8 cellular contexts compared by ENCODE assay signal in the genomic region with DNA sequence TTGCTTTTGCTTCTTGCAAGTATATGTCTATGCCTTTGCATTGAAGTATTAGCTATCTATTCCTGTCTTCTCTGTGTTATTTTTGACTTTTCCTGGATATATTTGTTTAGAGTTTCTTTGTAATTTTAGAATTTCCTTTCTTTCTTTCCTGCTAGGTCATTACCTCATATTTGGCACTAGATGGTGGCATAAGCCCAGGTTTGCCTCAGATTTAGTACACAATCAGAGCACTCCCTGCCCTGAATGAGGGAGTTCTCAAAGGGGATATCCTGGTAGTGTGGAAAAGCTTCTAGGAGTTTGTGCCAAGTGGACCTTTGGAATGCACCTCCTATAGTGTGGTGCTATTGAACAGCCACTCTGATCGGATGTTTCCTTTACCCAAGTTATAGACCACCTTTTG.
A peak's percentile ranks its signal among the peaks of the same experiment; 100 is the strongest.
DNase-seq lines count a peak whose midpoint lies in the region; ATAC-seq, FAIRE-seq and TF ChIP-seq lines count a peak whose summit lies in the region.

No MANE protein-coding gene starts in this region.

- no peak overlapping the region for H2AFZ ChIP-seq in GM12878 (ENCODE audit: control insufficient read depth, low read depth, low read length)

- H3K27ac Mint-ChIP-seq in neural crest cell (ENCODE audit: unreplicated experiment) = no peak overlapping the region
- no peak overlapping the region for H3K27ac Mint-ChIP-seq in activated CD4-positive, alpha-beta T cell treated with anti-CD3 and anti-CD28 coated beads, Interleukin-2, amount 10 ng/mL, durations not matched to agents 24 days and 14 days

- H3K4me1 ChIP-seq in GM12878 (ENCODE audit: control insufficient read depth, insufficient read depth, low read length) = no peaks in the 10 kb centered on the region

- TF ChIP-seq EP300 in GM12878 (IDR thresholded peaks at IDR 0.05; ENCODE audit: borderline replicate concordance in 1 of 2, control insufficient read depth in 1 of 2, low read depth in 2 of 2, low read length in 2 of 2) = no peak

- H3K4me3 ChIP-seq in GM12878 = no peak overlapping the region

- CTCF ChIA-PET in GM12878 (lab: Yijun Ruan, JAX) = interaction anchor here (0.8 to 1.4 kb wide), 3 partner anchors 23 to 31 kb away, joined by 3 to 6 read pairs (median 3); no protein-coding TSS in a partner anchor

- POLR2A ChIA-PET in GM12878 (lab: Charles Lee) = no interaction called here

- no peak overlapping the region for H3K4me3 Mint-ChIP-seq in neural crest cell
- H3K4me3 Mint-ChIP-seq in activated CD4-positive, alpha-beta T cell treated with anti-CD3 and anti-CD28 coated beads, Interleukin-2, amount 10 ng/mL, durations not matched to agents 24 days and 14 days = no peak overlapping the region

- H3K9me3 Mint-ChIP-seq in neural crest cell = peaks cover 2% of the 10 kb centered on the region
- H3K9me3 Mint-ChIP-seq in activated CD4-positive, alpha-beta T cell treated with anti-CD3 and anti-CD28 coated beads, Interleukin-2, amount 10 ng/mL, durations not matched to agents 24 days and 14 days = no peaks in the 10 kb centered on the region

- H3K36me3 Mint-ChIP-seq in neural crest cell (ENCODE audit: low read depth) = no peaks in the 10 kb centered on the region
- no peaks in the 10 kb centered on the region for H3K36me3 Mint-ChIP-seq in activated CD4-positive, alpha-beta T cell treated with anti-CD3 and anti-CD28 coated beads, Interleukin-2, amount 10 ng/mL, durations not matched to agents 24 days and 14 days (ENCODE audit: low read depth)

- FAIRE-seq in GM12878 (lab: Jason Lieb, UNC) = no peak

- TF ChIP-seq RAD21 in GM12878 (IDR thresholded peaks at IDR 0.05; ENCODE audit: insufficient read depth, low read depth, low read length) = peak; percentile 66

- no peaks in the 10 kb centered on the region for H3K27me3 Mint-ChIP-seq in neural crest cell (ENCODE audit: low read depth)
- no peaks in the 10 kb centered on the region for H3K27me3 Mint-ChIP-seq in activated CD4-positive, alpha-beta T cell treated with anti-CD3 and anti-CD28 coated beads, Interleukin-2, amount 10 ng/mL, durations not matched to agents 24 days and 14 days

- SMC1A ChIA-PET in GM12878 (lab: Charles Lee; ENCODE audit: uncharacterized antibody, unreplicated experiment) = interaction anchor here (0.9 to 1.0 kb wide), 2 partner anchors 28 to 66 kb away, joined by 3 to 4 read pairs; no protein-coding TSS in a partner anchor

- peak; percentile 15 for TF ChIP-seq CTCF in GM12873 (IDR thresholded peaks at IDR 0.05; ENCODE audit: insufficient read depth, low read depth, low read length, missing control alignments)
- TF ChIP-seq CTCF in GM12878 (IDR thresholded peaks at IDR 0.05 in 2 of 3, conservative IDR thresholded peaks at IDR 0.05 in 1 of 3; ENCODE audit: control insufficient read depth in 2 of 3, extremely low read depth in 1 of 3, insufficient read depth in 1 of 3, low read depth in 3 of 3, low read length in 3 of 3) = peak; percentile 18 to 37 (median 25); a peak in 4 of 6 replicates
- peak; percentile 73 for TF ChIP-seq CTCF in neural crest cell (conservative IDR thresholded peaks at IDR 0.05)

- DNase-seq in NCI-H2029 treated with DMSO at 0.1 percent for 48 hours (lab: John Stamatoyannopoulos, UW) = peak; percentile 24
- DNase-seq in GM12878 (ENCODE audit: low read depth, low spot score) = no peak
- no peak for DNase-seq in neural crest cell (ENCODE audit: low read depth, low spot score)
- no peak for DNase-seq in activated CD4-positive, alpha-beta T cell treated with anti-CD3 and anti-CD28 coated beads, Interleukin-2, amount 10 ng/mL, durations not matched to agents 24 days and 14 days

- H3K27me3 ChIP-seq in GM12878 (replicated peaks in 1 of 2; ENCODE audit: control insufficient read depth in 2 of 2, insufficient read depth in 2 of 2, low read length in 1 of 2) = peaks cover 0 to 1% of the 10 kb centered on the region in 2 experiments; a peak in 1 of 4 replicates

- ATAC-seq in GM12878 = peak; percentile 38; the same call in 1 of the 3 replicates
- no peak for ATAC-seq in GM19455 (IDR thresholded peaks at IDR 0.05; ENCODE audit: unreplicated experiment)
- no peak for ATAC-seq in HG03175 (IDR thresholded peaks at IDR 0.05; ENCODE audit: unreplicated experiment)
- no peak for ATAC-seq in HG03097 (IDR thresholded peaks at IDR 0.05; ENCODE audit: low FRiP score, unreplicated experiment)

- H3K36me3 ChIP-seq in GM12878 (ENCODE audit: control insufficient read depth in 2 of 2, insufficient read depth in 2 of 2, low read length in 1 of 2) = no peaks in the 10 kb centered on the region

- H3K79me2 ChIP-seq in GM12878 (ENCODE audit: control insufficient read depth, insufficient read depth, low read length) = no peaks in the 10 kb centered on the region

- H3K4me2 ChIP-seq in GM12878 (ENCODE audit: control insufficient read depth, insufficient read depth) = no peak overlapping the region

- no peak for TF ChIP-seq POLR2A in GM12878 (IDR thresholded peaks at IDR 0.05; ENCODE audit: low read depth, low read length)

- in situ Hi-C loops in GM12878 (cut with MboI) = no loop called here

- no peak overlapping the region for H3K9ac ChIP-seq in GM12878 (ENCODE audit: control insufficient read depth, insufficient read depth, low read length)

- no peaks in the 10 kb centered on the region for H4K20me1 ChIP-seq in GM12878 (ENCODE audit: control insufficient read depth, insufficient read depth)

- BruUV-seq in GM12878 (replicated peaks; lab: Mats Ljungman, UMichigan) = no TSS peak

- H3K27ac ChIP-seq in GM12878 (ENCODE audit: control insufficient read depth, insufficient read depth) = no peak overlapping the region

- intact Hi-C loops in GM12878 (cut with micrococcal nuclease; ENCODE audit: unreplicated experiment) = no loop called here
- intact Hi-C loops in activated CD4-positive, alpha-beta T cell treated with anti-CD3 and anti-CD28 coated beads, Interleukin-2, amount 10 ng/mL, durations not matched to agents 24 days and 14 days (cut with micrococcal nuclease) = no loop called here

- peaks cover 11% of the 10 kb centered on the region for H3K4me1 Mint-ChIP-seq in neural crest cell
- H3K4me1 Mint-ChIP-seq in activated CD4-positive, alpha-beta T cell treated with anti-CD3 and anti-CD28 coated beads, Interleukin-2, amount 10 ng/mL, durations not matched to agents 24 days and 14 days = no peaks in the 10 kb centered on the region

- RAD21 ChIA-PET in GM12878 (lab: Charles Lee; ENCODE audit: unreplicated experiment) = no interaction called here

- 78% methylated on average over 1 of the region's 1 CpG for WGBS in GM12878 (ENCODE audit: insufficient coverage, insufficient replicate concordance, low lambda C conversion rate, missing lambda C conversion rate)

- H3K9me3 ChIP-seq in GM12878 (replicated peaks; ENCODE audit: control insufficient read depth, insufficient read depth, low read length) = no peaks in the 10 kb centered on the region

TF ChIP-seq in GM12878, 131 proteins besides CTCF, POLR2A, EP300 and RAD21:
- TF ChIP-seq NR2C1 (IDR thresholded peaks at IDR 0.05) (no peak), SMC3 (IDR thresholded peaks at IDR 0.05; ENCODE audit: borderline replicate concordance, low read length) (peak; percentile 27; the same call in 1 of the 2 replicates)

Comparison
In these comparisons a context has a peak if more than half of its experiments do, and no peak if none do; other contexts are left out.
1. CTCF ChIP-seq: peak in every context shown above with its lines; median percentile 73 in neural crest cell; 25 in GM12878; 15 in GM12873.